ENCODE assay signal across 17 cellular contexts in genomic region chr11:70885721-70886305, GRCh38.
DNase-seq lines count a peak whose midpoint lies in the region; ATAC-seq and TF ChIP-seq lines count a peak whose summit lies in the region.
"Had no signal": no experiment of that assay in that cellular context is flagged by ENCODE, and none has a peak within 500 bp of the region (broad histone marks: within the 10 kb centered on the region; RNA-seq: fewer than 3 reads in every experiment).

No MANE protein-coding gene starts in this region.

- ATAC-seq in GM18520 (IDR thresholded peaks at IDR 0.05; ENCODE audit: unreplicated experiment) (no peak), HG02981 (IDR thresholded peaks at IDR 0.05; ENCODE audit: unreplicated experiment) (no peak)
- ATAC-seq: pancreas; stimulated activated naive CD8-positive, alpha-beta T cell treated with anti-CD3 and anti-CD28 coated beads, Interleukin-15, Interleukin-2, amounts not matched to agents 100 U/mL and 50 U/mL, for 24 hours had no signal

- peaks cover 7% of the 10 kb centered on the region for H3K36me3 Mint-ChIP-seq in type B pancreatic cell

- peak overlapping the region; percentile 42 for H2AFZ ChIP-seq in neuronal stem cell (ENCODE audit: low read length)

- H3K27ac ChIP-seq in neuronal stem cell (replicated peaks; ENCODE audit: low read length), result no peak overlapping the region
- H3K27ac ChIP-seq: ascending aorta, heart left ventricle, pancreas, RWPE1 had no signal

- H3K4ac ChIP-seq in neuronal stem cell (ENCODE audit: low read length), result peak overlapping the region; percentile 66

- H3K14ac ChIP-seq in neuronal stem cell (ENCODE audit: low read length), result no peak overlapping the region

- H2BK5ac ChIP-seq in neuronal stem cell (ENCODE audit: low read length), result no peak overlapping the region

- H2BK15ac ChIP-seq in neuronal stem cell (ENCODE audit: low read length), result peak overlapping the region; percentile 96

- H3K27me3 ChIP-seq in neuronal stem cell (ENCODE audit: control insufficient read depth in 3 of 3, insufficient read depth in 3 of 3, low read depth in 1 of 3, low read length in 3 of 3), result no peaks in the 10 kb centered on the region
- H3K27me3 ChIP-seq: ascending aorta, pancreas had no signal

- H3K9me3 Mint-ChIP-seq in type B pancreatic cell, result no peaks in the 10 kb centered on the region
- H3K9me3 Mint-ChIP-seq: activated B cell treated with CpG ODN at 0.5 μM for 24 hours had no signal

- peak overlapping the region; percentile 49 for H3K18ac ChIP-seq in neuronal stem cell (ENCODE audit: low read length)

- no peak overlapping the region for H3K27ac Mint-ChIP-seq in type B pancreatic cell
- H3K27ac Mint-ChIP-seq: activated B cell treated with CpG ODN at 0.5 μM for 24 hours, HFFc6 had no signal

- peak overlapping the region; percentile 91 for H2BK12ac ChIP-seq in neuronal stem cell (ENCODE audit: low read length)

- peaks cover 18% of the 10 kb centered on the region for H3K4me1 Mint-ChIP-seq in type B pancreatic cell (ENCODE audit: unreplicated experiment)
- H3K4me1 Mint-ChIP-seq: activated B cell treated with CpG ODN at 0.5 μM for 24 hours had no signal

- H4K91ac ChIP-seq in neuronal stem cell (ENCODE audit: low read depth, low read length, poor library complexity), result peak overlapping the region; percentile 56

- no peak overlapping the region for H3K4me3 Mint-ChIP-seq in type B pancreatic cell
- H3K4me3 Mint-ChIP-seq: activated B cell treated with CpG ODN at 0.5 μM for 24 hours, HFFc6 had no signal

- peak overlapping the region; percentile 37 for H2BK120ac ChIP-seq in neuronal stem cell (ENCODE audit: low read depth, low read length)

- H4K8ac ChIP-seq in neuronal stem cell (ENCODE audit: low read depth, low read length), result no peak overlapping the region

- WGBS in neuronal stem cell (ENCODE audit: extremely low coverage in 2 of 2, insufficient read length in 2 of 2, insufficient replicate concordance in 1 of 2), 2 donors, result no CpG with 5 or more reads among the region's 29 CpGs

- peaks cover 26 to 29% of the 10 kb centered on the region in 2 donors for H3K4me1 ChIP-seq in neuronal stem cell (ENCODE audit: control insufficient read depth in 2 of 2, insufficient read depth in 1 of 2, low read depth in 1 of 2, low read length in 2 of 2)
- H3K4me1 ChIP-seq: ascending aorta, pancreas had no signal

- TF ChIP-seq CTCF in fibroblast of mammary gland (conservative IDR thresholded peaks at IDR 0.05; ENCODE audit: control insufficient read depth, insufficient read depth, low read depth, low read length) (no peak), type B pancreatic cell (conservative IDR thresholded peaks at IDR 0.05) (no peak)

- no peak overlapping the region for H3K9ac ChIP-seq in neuronal stem cell (ENCODE audit: low read depth, low read length, poor library complexity)

- peaks cover 3 to 15% of the 10 kb centered on the region in 2 donors for H3K9me3 ChIP-seq in neuronal stem cell (replicated peaks in 1 of 2; ENCODE audit: control insufficient read depth in 2 of 2, insufficient read depth in 1 of 2, low read depth in 1 of 2, low read length in 2 of 2)
- H3K9me3 ChIP-seq: ascending aorta, pancreas had no signal

- no peak overlapping the region for H3K23ac ChIP-seq in neuronal stem cell (ENCODE audit: low read depth, low read length, poor library complexity)

- H3K4me3 ChIP-seq in fibroblast of mammary gland (ENCODE audit: control insufficient read depth, low read depth, low read length) (no peak overlapping the region), neuronal stem cell (ENCODE audit: low read length in 2 of 2) (no peak overlapping the region)
- H3K4me3 ChIP-seq: ascending aorta, heart left ventricle, pancreas had no signal

- H2AK5ac ChIP-seq in neuronal stem cell (ENCODE audit: low read depth, low read length), result peak overlapping the region; percentile 88

- in situ Hi-C loops in G401 (cut with HindIII; ENCODE audit: low sequenced_read_pairs), result no loop called here

- DNase-seq in DMS79 treated with DMSO at 0.1 percent for 48 hours (lab: John Stamatoyannopoulos, UW) (peak; percentile 53), NCI-H69 (lab: John Stamatoyannopoulos, UW) (peak; percentile 58), fibroblast of mammary gland (ENCODE audit: low read depth) (peak; percentile 10), neuronal stem cell (ENCODE audit: low spot score) (no peak), type B pancreatic cell (ENCODE audit: extremely low spot score, unreplicated experiment) (no peak), G401 (ENCODE audit: low spot score) (no peak)
- DNase-seq: activated B cell treated with CpG ODN at 0.5 μM for 24 hours; heart left ventricle; HFFc6; KG1; stimulated activated naive CD8-positive, alpha-beta T cell treated with anti-CD3 and anti-CD28 coated beads, Interleukin-15, Interleukin-2, amounts not matched to agents 100 U/mL and 50 U/mL, for 24 hours; T-helper 1 cell had no signal

- H3K27me3 Mint-ChIP-seq in type B pancreatic cell, result no peaks in the 10 kb centered on the region

- peaks cover 2% of the 10 kb centered on the region for H3K79me1 ChIP-seq in neuronal stem cell (ENCODE audit: low read depth, low read length)

- H3K36me3 ChIP-seq in neuronal stem cell (replicated peaks in 1 of 2; ENCODE audit: control insufficient read depth in 2 of 2, insufficient read depth in 2 of 2, low read length in 2 of 2), result no peaks in the 10 kb centered on the region
- H3K36me3 ChIP-seq: ascending aorta, heart left ventricle, pancreas had no signal

- H3K4me2 ChIP-seq in neuronal stem cell (ENCODE audit: insufficient read depth, low read length, poor library complexity, severe bottlenecking), result no peak overlapping the region

Comparison
In these comparisons a context has a peak if more than half of its experiments do, and no peak if none do; other contexts are left out.
1. DNase-seq: peak in DMS79 treated with DMSO at 0.1 percent for 48 hours (single experiment), NCI-H69 (single experiment) and fibroblast of mammary gland (single experiment); none in neuronal stem cell (single experiment), type B pancreatic cell (single experiment) and G401 (single experiment).